Comparison of ENCODE assay signal across 1 cellular context in the genomic region with DNA sequence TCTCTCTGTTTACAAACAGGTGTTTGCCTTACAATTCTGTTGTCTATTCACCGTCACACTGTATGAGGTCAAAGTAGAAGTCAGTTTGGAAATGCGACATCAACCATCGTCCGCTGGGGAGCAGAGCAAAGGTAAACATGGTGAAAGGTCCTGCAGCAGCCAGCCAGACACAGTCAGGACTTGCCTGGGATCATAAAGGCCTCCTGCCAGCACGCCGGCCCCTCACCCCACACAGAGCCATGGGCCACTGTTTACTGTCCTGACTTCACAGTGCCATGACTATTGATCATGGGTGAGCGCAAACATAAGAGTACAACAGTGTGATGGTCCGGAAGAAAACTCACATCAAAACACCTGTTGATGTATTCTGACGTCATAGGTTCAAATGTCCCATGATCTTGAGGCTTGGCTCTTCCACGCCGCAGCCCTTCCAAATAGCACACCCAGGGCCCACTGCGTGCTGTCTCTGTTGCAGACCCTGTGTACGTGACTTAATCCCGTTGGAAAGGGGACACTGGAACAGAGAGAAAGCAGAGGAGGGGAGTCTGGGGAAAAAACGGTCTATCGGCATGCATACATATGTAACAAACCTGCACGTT.
TF ChIP-seq lines count a peak whose summit lies in the region.

No MANE protein-coding gene starts in this region.

TF ChIP-seq in HepG2, 621 proteins besides CTCF, POLR2A, EP300 and RAD21 (continued from another document and continues in another):
- TF ChIP-seq, protein P1, sequence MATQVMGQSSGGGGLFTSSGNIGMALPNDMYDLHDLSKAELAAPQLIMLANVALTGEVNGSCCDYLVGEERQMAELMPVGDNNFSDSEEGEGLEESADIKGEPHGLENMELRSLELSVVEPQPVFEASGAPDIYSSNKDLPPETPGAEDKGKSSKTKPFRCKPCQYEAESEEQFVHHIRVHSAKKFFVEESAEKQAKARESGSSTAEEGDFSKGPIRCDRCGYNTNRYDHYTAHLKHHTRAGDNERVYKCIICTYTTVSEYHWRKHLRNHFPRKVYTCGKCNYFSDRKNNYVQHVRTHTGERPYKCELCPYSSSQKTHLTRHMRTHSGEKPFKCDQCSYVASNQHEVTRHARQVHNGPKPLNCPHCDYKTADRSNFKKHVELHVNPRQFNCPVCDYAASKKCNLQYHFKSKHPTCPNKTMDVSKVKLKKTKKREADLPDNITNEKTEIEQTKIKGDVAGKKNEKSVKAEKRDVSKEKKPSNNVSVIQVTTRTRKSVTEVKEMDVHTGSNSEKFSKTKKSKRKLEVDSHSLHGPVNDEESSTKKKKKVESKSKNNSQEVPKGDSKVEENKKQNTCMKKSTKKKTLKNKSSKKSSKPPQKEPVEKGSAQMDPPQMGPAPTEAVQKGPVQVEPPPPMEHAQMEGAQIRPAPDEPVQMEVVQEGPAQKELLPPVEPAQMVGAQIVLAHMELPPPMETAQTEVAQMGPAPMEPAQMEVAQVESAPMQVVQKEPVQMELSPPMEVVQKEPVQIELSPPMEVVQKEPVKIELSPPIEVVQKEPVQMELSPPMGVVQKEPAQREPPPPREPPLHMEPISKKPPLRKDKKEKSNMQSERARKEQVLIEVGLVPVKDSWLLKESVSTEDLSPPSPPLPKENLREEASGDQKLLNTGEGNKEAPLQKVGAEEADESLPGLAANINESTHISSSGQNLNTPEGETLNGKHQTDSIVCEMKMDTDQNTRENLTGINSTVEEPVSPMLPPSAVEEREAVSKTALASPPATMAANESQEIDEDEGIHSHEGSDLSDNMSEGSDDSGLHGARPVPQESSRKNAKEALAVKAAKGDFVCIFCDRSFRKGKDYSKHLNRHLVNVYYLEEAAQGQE (IDR thresholded peaks at IDR 0.05; ENCODE audit: borderline replicate concordance in 1 of 2, low read depth in 1 of 2, low read length in 2 of 2), result peak in 1 of 2 experiments; percentile 77; a peak in 1 of 4 replicates
- TF ChIP-seq RXRB (CRISPR knock-in tag; IDR thresholded peaks at IDR 0.05; ENCODE audit: borderline replicate concordance), result peak; percentile 98
- TF ChIP-seq, protein P2, sequence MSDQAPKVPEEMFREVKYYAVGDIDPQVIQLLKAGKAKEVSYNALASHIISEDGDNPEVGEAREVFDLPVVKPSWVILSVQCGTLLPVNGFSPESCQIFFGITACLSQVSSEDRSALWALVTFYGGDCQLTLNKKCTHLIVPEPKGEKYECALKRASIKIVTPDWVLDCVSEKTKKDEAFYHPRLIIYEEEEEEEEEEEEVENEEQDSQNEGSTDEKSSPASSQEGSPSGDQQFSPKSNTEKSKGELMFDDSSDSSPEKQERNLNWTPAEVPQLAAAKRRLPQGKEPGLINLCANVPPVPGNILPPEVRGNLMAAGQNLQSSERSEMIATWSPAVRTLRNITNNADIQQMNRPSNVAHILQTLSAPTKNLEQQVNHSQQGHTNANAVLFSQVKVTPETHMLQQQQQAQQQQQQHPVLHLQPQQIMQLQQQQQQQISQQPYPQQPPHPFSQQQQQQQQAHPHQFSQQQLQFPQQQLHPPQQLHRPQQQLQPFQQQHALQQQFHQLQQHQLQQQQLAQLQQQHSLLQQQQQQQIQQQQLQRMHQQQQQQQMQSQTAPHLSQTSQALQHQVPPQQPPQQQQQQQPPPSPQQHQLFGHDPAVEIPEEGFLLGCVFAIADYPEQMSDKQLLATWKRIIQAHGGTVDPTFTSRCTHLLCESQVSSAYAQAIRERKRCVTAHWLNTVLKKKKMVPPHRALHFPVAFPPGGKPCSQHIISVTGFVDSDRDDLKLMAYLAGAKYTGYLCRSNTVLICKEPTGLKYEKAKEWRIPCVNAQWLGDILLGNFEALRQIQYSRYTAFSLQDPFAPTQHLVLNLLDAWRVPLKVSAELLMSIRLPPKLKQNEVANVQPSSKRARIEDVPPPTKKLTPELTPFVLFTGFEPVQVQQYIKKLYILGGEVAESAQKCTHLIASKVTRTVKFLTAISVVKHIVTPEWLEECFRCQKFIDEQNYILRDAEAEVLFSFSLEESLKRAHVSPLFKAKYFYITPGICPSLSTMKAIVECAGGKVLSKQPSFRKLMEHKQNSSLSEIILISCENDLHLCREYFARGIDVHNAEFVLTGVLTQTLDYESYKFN (CRISPR knock-in tag; conservative IDR thresholded peaks at IDR 0.05), result peak; percentile 100
- TF ChIP-seq, protein P3, sequence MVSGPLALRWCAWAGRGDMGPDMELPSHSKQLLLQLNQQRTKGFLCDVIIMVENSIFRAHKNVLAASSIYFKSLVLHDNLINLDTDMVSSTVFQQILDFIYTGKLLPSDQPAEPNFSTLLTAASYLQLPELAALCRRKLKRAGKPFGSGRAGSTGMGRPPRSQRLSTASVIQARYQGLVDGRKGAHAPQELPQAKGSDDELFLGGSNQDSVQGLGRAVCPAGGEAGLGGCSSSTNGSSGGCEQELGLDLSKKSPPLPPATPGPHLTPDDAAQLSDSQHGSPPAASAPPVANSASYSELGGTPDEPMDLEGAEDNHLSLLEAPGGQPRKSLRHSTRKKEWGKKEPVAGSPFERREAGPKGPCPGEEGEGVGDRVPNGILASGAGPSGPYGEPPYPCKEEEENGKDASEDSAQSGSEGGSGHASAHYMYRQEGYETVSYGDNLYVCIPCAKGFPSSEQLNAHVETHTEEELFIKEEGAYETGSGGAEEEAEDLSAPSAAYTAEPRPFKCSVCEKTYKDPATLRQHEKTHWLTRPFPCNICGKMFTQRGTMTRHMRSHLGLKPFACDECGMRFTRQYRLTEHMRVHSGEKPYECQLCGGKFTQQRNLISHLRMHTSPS (CRISPR knock-in tag; IDR thresholded peaks at IDR 0.05; ENCODE audit: low read depth), result peak; percentile 93
- TF ChIP-seq ZMYM2 (CRISPR knock-in tag; IDR thresholded peaks at IDR 0.05), result peak; percentile 100
- 0 out of 2 replicates have a peak, but pooled peaks have one; percentile 33 for TF ChIP-seq ZNF367 (CRISPR knock-in tag; IDR thresholded peaks at IDR 0.05; ENCODE audit: borderline replicate concordance)
- peak; percentile 74; the same call in 1 of the 2 replicates for TF ChIP-seq SIX4 (CRISPR knock-in tag; IDR thresholded peaks at IDR 0.05)
- no peak for TF ChIP-seq FIP1L1 (IDR thresholded peaks at IDR 0.05; ENCODE audit: borderline replicate concordance, insufficient read depth, low read depth, low read length)
- TF ChIP-seq BHLHE40 (IDR thresholded peaks at IDR 0.05; ENCODE audit: low read length), result peak; percentile 80
- TF ChIP-seq, protein P4, sequence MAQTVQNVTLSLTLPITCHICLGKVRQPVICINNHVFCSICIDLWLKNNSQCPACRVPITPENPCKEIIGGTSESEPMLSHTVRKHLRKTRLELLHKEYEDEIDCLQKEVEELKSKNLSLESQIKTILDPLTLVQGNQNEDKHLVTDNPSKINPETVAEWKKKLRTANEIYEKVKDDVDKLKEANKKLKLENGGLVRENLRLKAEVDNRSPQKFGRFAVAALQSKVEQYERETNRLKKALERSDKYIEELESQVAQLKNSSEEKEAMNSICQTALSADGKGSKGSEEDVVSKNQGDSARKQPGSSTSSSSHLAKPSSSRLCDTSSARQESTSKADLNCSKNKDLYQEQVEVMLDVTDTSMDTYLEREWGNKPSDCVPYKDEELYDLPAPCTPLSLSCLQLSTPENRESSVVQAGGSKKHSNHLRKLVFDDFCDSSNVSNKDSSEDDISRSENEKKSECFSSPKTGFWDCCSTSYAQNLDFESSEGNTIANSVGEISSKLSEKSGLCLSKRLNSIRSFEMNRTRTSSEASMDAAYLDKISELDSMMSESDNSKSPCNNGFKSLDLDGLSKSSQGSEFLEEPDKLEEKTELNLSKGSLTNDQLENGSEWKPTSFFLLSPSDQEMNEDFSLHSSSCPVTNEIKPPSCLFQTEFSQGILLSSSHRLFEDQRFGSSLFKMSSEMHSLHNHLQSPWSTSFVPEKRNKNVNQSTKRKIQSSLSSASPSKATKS (CRISPR knock-in tag; IDR thresholded peaks at IDR 0.05), result peak; percentile 82; the same call in 1 of the 2 replicates
- no peak for TF ChIP-seq NFE2 (CRISPR knock-in tag; IDR thresholded peaks at IDR 0.05)
- TF ChIP-seq DNMT1 (CRISPR knock-in tag; IDR thresholded peaks at IDR 0.05), result peak; percentile 82; the same call in 1 of the 2 replicates
- TF ChIP-seq NFIC (IDR thresholded peaks at IDR 0.05; ENCODE audit: low read length), result peak; percentile 95
- TF ChIP-seq, protein P5, sequence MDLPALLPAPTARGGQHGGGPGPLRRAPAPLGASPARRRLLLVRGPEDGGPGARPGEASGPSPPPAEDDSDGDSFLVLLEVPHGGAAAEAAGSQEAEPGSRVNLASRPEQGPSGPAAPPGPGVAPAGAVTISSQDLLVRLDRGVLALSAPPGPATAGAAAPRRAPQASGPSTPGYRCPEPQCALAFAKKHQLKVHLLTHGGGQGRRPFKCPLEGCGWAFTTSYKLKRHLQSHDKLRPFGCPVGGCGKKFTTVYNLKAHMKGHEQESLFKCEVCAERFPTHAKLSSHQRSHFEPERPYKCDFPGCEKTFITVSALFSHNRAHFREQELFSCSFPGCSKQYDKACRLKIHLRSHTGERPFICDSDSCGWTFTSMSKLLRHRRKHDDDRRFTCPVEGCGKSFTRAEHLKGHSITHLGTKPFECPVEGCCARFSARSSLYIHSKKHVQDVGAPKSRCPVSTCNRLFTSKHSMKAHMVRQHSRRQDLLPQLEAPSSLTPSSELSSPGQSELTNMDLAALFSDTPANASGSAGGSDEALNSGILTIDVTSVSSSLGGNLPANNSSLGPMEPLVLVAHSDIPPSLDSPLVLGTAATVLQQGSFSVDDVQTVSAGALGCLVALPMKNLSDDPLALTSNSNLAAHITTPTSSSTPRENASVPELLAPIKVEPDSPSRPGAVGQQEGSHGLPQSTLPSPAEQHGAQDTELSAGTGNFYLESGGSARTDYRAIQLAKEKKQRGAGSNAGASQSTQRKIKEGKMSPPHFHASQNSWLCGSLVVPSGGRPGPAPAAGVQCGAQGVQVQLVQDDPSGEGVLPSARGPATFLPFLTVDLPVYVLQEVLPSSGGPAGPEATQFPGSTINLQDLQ (CRISPR knock-in tag; IDR thresholded peaks at IDR 0.05), result peak; percentile 91; the same call in 1 of the 2 replicates
- TF ChIP-seq GFI1 (CRISPR knock-in tag; IDR thresholded peaks at IDR 0.05; ENCODE audit: borderline replicate concordance), result peak; percentile 89
- TF ChIP-seq, protein P6, sequence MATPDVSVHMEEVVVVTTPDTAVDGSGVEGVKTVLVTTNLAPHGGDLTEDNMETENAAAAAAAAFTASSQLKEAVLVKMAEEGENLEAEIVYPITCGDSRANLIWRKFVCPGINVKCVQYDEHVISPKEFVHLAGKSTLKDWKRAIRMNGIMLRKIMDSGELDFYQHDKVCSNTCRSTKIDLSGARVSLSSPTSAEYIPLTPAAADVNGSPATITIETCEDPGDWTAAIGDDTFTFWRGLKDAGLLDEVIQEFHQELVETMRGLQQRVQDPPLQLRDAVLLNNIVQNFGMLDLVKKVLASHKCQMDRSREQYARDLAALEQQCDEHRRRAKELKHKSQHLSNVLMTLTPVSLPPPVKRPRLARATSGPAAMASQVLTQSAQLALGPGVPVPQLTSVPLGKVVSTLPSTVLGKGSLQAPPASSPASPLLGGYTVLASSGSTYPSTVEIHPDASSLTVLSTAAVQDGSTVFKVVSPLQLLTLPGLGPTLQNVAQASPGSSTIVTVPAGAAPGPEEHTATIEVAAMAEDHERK (CRISPR knock-in tag; IDR thresholded peaks at IDR 0.05; ENCODE audit: low read depth), result 0 out of 2 replicates have a peak, but pooled peaks have one; percentile 32
- TF ChIP-seq, protein P7, sequence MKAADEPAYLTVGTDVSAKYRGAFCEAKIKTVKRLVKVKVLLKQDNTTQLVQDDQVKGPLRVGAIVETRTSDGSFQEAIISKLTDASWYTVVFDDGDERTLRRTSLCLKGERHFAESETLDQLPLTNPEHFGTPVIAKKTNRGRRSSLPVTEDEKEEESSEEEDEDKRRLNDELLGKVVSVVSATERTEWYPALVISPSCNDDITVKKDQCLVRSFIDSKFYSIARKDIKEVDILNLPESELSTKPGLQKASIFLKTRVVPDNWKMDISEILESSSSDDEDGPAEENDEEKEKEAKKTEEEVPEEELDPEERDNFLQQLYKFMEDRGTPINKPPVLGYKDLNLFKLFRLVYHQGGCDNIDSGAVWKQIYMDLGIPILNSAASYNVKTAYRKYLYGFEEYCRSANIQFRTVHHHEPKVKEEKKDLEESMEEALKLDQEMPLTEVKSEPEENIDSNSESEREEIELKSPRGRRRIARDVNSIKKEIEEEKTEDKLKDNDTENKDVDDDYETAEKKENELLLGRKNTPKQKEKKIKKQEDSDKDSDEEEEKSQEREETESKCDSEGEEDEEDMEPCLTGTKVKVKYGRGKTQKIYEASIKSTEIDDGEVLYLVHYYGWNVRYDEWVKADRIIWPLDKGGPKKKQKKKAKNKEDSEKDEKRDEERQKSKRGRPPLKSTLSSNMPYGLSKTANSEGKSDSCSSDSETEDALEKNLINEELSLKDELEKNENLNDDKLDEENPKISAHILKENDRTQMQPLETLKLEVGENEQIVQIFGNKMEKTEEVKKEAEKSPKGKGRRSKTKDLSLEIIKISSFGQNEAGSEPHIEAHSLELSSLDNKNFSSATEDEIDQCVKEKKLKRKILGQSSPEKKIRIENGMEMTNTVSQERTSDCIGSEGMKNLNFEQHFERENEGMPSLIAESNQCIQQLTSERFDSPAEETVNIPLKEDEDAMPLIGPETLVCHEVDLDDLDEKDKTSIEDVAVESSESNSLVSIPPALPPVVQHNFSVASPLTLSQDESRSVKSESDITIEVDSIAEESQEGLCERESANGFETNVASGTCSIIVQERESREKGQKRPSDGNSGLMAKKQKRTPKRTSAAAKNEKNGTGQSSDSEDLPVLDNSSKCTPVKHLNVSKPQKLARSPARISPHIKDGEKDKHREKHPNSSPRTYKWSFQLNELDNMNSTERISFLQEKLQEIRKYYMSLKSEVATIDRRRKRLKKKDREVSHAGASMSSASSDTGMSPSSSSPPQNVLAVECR (CRISPR knock-in tag; IDR thresholded peaks at IDR 0.05; ENCODE audit: borderline replicate concordance), result peak; percentile 92; the same call in 1 of the 2 replicates
- TF ChIP-seq AKAP8 (CRISPR knock-in tag; IDR thresholded peaks at IDR 0.05), result peak; percentile 95
- TF ChIP-seq YEATS2 (CRISPR knock-in tag; IDR thresholded peaks at IDR 0.05; ENCODE audit: borderline replicate concordance), result peak; percentile 86; the same call in 1 of the 2 replicates
- TF ChIP-seq MED13 (CRISPR knock-in tag; IDR thresholded peaks at IDR 0.05), result peak; percentile 69; the same call in 1 of the 2 replicates
- no peak for TF ChIP-seq RBM22 (optimal IDR thresholded peaks at IDR 0.05; ENCODE audit: low read length)
- TF ChIP-seq EHMT2 (IDR thresholded peaks at IDR 0.05; ENCODE audit: borderline replicate concordance, low read depth, low read length), result peak; percentile 20; the same call in 1 of the 2 replicates
